In genomic region chr17:82008941-82009405, GRCh38 we compare ENCODE assay signal across 1 cellular context.
TF ChIP-seq lines count a peak whose summit lies in the region.

No MANE protein-coding gene starts in this region.

TF ChIP-seq in HepG2, 621 proteins besides CTCF, POLR2A, EP300 and RAD21 (continued from another document and continues in another):
- TF ChIP-seq ZNF275 (CRISPR knock-in tag; IDR thresholded peaks at IDR 0.05; ENCODE audit: borderline replicate concordance) (no peak), NFIC (IDR thresholded peaks at IDR 0.05; ENCODE audit: low read length) (no peak), NONO (IDR thresholded peaks at IDR 0.05) (no peak), NONO (CRISPR knock-in tag; conservative IDR thresholded peaks at IDR 0.05) (no peak), KIAA2018 (CRISPR knock-in tag; IDR thresholded peaks at IDR 0.05; ENCODE audit: borderline replicate concordance) (no peak), ZNF10 (CRISPR knock-in tag; IDR thresholded peaks at IDR 0.05; ENCODE audit: borderline replicate concordance, low read depth) (no peak), AHDC1 (CRISPR knock-in tag; IDR thresholded peaks at IDR 0.05; ENCODE audit: borderline replicate concordance) (no peak), ZBTB7B (CRISPR knock-in tag; IDR thresholded peaks at IDR 0.05) (no peak), ZNF7 (CRISPR knock-in tag; IDR thresholded peaks at IDR 0.05) (no peak), REXO4 (CRISPR knock-in tag; IDR thresholded peaks at IDR 0.05; ENCODE audit: borderline replicate concordance) (no peak), ZNF24 (IDR thresholded peaks at IDR 0.05) (no peak), PHB2 (IDR thresholded peaks at IDR 0.05; ENCODE audit: partially characterized antibody) (no peak), ATF5 (CRISPR knock-in tag; IDR thresholded peaks at IDR 0.05; ENCODE audit: low read depth) (no peak), ZMAT5 (CRISPR knock-in tag; IDR thresholded peaks at IDR 0.05; ENCODE audit: borderline replicate concordance, low read depth) (no peak), SSRP1 (CRISPR knock-in tag; IDR thresholded peaks at IDR 0.05) (no peak), HCFC1 (IDR thresholded peaks at IDR 0.05; ENCODE audit: low read depth, low read length) (no peak), DPF2 (CRISPR knock-in tag; IDR thresholded peaks at IDR 0.05; ENCODE audit: borderline replicate concordance, low read depth) (no peak), ZBTB40 (IDR thresholded peaks at IDR 0.05) (no peak), ZBTB40 (CRISPR knock-in tag; IDR thresholded peaks at IDR 0.05) (no peak), SRSF1 (optimal IDR thresholded peaks at IDR 0.05; ENCODE audit: low read depth, low read length) (peak; percentile 57), TEAD3 (CRISPR knock-in tag; optimal IDR thresholded peaks at IDR 0.05; ENCODE audit: borderline replicate concordance) (no peak), TARDBP (CRISPR knock-in tag; IDR thresholded peaks at IDR 0.05) (peak; percentile 38; the same call in 1 of the 2 replicates), ZNF879 (CRISPR knock-in tag; IDR thresholded peaks at IDR 0.05) (no peak), ZNF768 (CRISPR knock-in tag; IDR thresholded peaks at IDR 0.05) (no peak), POLR2G (IDR thresholded peaks at IDR 0.05; ENCODE audit: low read depth, low read length) (0 out of 2 replicates have a peak, but pooled peaks have one; percentile 0), ZNF563 (CRISPR knock-in tag; IDR thresholded peaks at IDR 0.05) (no peak), ZNF691 (CRISPR knock-in tag; IDR thresholded peaks at IDR 0.05; ENCODE audit: borderline replicate concordance, low read depth) (no peak)
